ENCODE assay signal across 1 cellular context in genomic region chr13:41098761-41099160, GRCh38.
TF ChIP-seq lines count a peak whose summit lies in the region.

No MANE protein-coding gene starts in this region.

TF ChIP-seq in WTC11, 78 proteins besides CTCF, POLR2A, EP300 and RAD21:
- TF ChIP-seq, protein P1, sequence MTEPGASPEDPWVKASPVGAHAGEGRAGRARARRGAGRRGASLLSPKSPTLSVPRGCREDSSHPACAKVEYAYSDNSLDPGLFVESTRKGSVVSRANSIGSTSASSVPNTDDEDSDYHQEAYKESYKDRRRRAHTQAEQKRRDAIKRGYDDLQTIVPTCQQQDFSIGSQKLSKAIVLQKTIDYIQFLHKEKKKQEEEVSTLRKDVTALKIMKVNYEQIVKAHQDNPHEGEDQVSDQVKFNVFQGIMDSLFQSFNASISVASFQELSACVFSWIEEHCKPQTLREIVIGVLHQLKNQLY (CRISPR knock-in tag; IDR thresholded peaks at IDR 0.05), result no peak
- no peak for TF ChIP-seq ELF4 (CRISPR knock-in tag; IDR thresholded peaks at IDR 0.05; ENCODE audit: low read depth)
- TF ChIP-seq HMGA2 (CRISPR knock-in tag; IDR thresholded peaks at IDR 0.05), result no peak
- no peak for TF ChIP-seq NR1H2 (CRISPR knock-in tag; IDR thresholded peaks at IDR 0.05)
- TF ChIP-seq ATF1 (CRISPR knock-in tag; IDR thresholded peaks at IDR 0.05), result no peak
- TF ChIP-seq, protein P2, sequence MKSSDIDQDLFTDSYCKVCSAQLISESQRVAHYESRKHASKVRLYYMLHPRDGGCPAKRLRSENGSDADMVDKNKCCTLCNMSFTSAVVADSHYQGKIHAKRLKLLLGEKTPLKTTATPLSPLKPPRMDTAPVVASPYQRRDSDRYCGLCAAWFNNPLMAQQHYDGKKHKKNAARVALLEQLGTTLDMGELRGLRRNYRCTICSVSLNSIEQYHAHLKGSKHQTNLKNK (CRISPR knock-in tag; IDR thresholded peaks at IDR 0.05), result no peak
- TF ChIP-seq ETV6 (CRISPR knock-in tag; IDR thresholded peaks at IDR 0.05), result no peak
- no peak for TF ChIP-seq E2F4 (CRISPR knock-in tag; IDR thresholded peaks at IDR 0.05; ENCODE audit: borderline replicate concordance, low read depth)
- no peak for TF ChIP-seq ZNF423 (CRISPR knock-in tag; IDR thresholded peaks at IDR 0.05)
- TF ChIP-seq IRF2 (CRISPR knock-in tag; IDR thresholded peaks at IDR 0.05; ENCODE audit: borderline replicate concordance, low read depth), result no peak
- TF ChIP-seq SOX15 (CRISPR knock-in tag; IDR thresholded peaks at IDR 0.05), result no peak
- TF ChIP-seq, protein P3, sequence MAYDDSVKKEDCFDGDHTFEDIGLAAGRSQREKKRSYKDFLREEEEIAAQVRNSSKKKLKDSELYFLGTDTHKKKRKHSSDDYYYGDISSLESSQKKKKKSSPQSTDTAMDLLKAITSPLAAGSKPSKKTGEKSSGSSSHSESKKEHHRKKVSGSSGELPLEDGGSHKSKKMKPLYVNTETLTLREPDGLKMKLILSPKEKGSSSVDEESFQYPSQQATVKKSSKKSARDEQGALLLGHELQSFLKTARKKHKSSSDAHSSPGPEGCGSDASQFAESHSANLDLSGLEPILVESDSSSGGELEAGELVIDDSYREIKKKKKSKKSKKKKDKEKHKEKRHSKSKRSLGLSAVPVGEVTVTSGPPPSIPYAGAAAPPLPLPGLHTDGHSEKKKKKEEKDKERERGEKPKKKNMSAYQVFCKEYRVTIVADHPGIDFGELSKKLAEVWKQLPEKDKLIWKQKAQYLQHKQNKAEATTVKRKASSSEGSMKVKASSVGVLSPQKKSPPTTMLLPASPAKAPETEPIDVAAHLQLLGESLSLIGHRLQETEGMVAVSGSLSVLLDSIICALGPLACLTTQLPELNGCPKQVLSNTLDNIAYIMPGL (CRISPR knock-in tag; IDR thresholded peaks at IDR 0.05), result no peak
- TF ChIP-seq, protein P4, sequence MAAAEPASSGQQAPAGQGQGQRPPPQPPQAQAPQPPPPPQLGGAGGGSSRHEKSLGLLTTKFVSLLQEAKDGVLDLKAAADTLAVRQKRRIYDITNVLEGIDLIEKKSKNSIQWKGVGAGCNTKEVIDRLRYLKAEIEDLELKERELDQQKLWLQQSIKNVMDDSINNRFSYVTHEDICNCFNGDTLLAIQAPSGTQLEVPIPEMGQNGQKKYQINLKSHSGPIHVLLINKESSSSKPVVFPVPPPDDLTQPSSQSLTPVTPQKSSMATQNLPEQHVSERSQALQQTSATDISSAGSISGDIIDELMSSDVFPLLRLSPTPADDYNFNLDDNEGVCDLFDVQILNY (CRISPR knock-in tag; IDR thresholded peaks at IDR 0.05), result no peak
- no peak for TF ChIP-seq TEAD1 (CRISPR knock-in tag; IDR thresholded peaks at IDR 0.05)
- TF ChIP-seq CBFB (CRISPR knock-in tag; IDR thresholded peaks at IDR 0.05; ENCODE audit: low read depth), result no peak
- TF ChIP-seq, protein P5, sequence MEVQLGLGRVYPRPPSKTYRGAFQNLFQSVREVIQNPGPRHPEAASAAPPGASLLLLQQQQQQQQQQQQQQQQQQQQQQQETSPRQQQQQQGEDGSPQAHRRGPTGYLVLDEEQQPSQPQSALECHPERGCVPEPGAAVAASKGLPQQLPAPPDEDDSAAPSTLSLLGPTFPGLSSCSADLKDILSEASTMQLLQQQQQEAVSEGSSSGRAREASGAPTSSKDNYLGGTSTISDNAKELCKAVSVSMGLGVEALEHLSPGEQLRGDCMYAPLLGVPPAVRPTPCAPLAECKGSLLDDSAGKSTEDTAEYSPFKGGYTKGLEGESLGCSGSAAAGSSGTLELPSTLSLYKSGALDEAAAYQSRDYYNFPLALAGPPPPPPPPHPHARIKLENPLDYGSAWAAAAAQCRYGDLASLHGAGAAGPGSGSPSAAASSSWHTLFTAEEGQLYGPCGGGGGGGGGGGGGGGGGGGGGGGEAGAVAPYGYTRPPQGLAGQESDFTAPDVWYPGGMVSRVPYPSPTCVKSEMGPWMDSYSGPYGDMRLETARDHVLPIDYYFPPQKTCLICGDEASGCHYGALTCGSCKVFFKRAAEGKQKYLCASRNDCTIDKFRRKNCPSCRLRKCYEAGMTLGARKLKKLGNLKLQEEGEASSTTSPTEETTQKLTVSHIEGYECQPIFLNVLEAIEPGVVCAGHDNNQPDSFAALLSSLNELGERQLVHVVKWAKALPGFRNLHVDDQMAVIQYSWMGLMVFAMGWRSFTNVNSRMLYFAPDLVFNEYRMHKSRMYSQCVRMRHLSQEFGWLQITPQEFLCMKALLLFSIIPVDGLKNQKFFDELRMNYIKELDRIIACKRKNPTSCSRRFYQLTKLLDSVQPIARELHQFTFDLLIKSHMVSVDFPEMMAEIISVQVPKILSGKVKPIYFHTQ (CRISPR knock-in tag; IDR thresholded peaks at IDR 0.05), result no peak
TF ChIP-seq in WTC11: peak in this region for 0.
